In genomic region chrX:94743478-94743877, GRCh38 we compare ENCODE assay signal across 25 cellular contexts.
A peak's percentile ranks its signal among the peaks of the same experiment; 100 is the strongest.
DNase-seq lines count a peak whose midpoint lies in the region; ATAC-seq and TF ChIP-seq lines count a peak whose summit lies in the region.
"Had no signal": no experiment of that assay in that cellular context is flagged by ENCODE, and none has a peak within 500 bp of the region (broad histone marks: within the 10 kb centered on the region; RNA-seq: fewer than 3 reads in every experiment).

No MANE protein-coding gene starts in this region.

- no peaks in the 10 kb centered on the region for H4K20me1 ChIP-seq in H9 (ENCODE audit: control insufficient read depth, insufficient read depth, insufficient read length)

- no peaks in the 10 kb centered on the region for H3K4me1 Mint-ChIP-seq in activated CD4-positive, alpha-beta T cell treated with anti-CD3 and anti-CD28 coated beads for 36 hours
- H3K4me1 Mint-ChIP-seq in H9: peaks cover 10 to 45% of the 10 kb centered on the region in 2 experiments
- peaks cover 0 to 22% (median 0%) of the 10 kb centered on the region in 7 donors for H3K4me1 Mint-ChIP-seq in naive thymus-derived CD4-positive, alpha-beta T cell
- H3K4me1 Mint-ChIP-seq: brain, memory B cell had no signal

- H3K9ac ChIP-seq in H9 (ENCODE audit: extremely low read depth, insufficient read length, low read length): no peak overlapping the region

- H3K56ac ChIP-seq in H9 (ENCODE audit: insufficient read length, low read depth, low read length): no peak overlapping the region

- H2BK12ac ChIP-seq in H9 (ENCODE audit: insufficient read length, low read depth, low read length): no peak overlapping the region

- no peak overlapping the region for H2BK20ac ChIP-seq in H9 (ENCODE audit: low read depth, low read length, poor library complexity, severe bottlenecking)

- no peak overlapping the region for H3K27ac Mint-ChIP-seq in activated CD4-positive, alpha-beta T cell treated with anti-CD3 and anti-CD28 coated beads for 36 hours
- peak overlapping the region in 1 of 3 experiments; percentile 92; a peak in 2 of 7 replicates for H3K27ac Mint-ChIP-seq in H9
- H3K27ac Mint-ChIP-seq in naive thymus-derived CD4-positive, alpha-beta T cell: no peak overlapping the region
- H3K27ac Mint-ChIP-seq: brain, IgD-negative memory B cell, memory B cell had no signal

- H3K4me3 Mint-ChIP-seq in activated CD4-positive, alpha-beta T cell treated with anti-CD3 and anti-CD28 coated beads for 36 hours: no peak overlapping the region
- H3K4me3 Mint-ChIP-seq in H9: no peak overlapping the region
- no peak overlapping the region for H3K4me3 Mint-ChIP-seq in naive thymus-derived CD4-positive, alpha-beta T cell
- H3K4me3 Mint-ChIP-seq: brain; IgD-negative memory B cell; memory B cell; T-helper 1 cell treated with Interleukin-12 subunit alpha and Interleukin-12 subunit beta and Interleukin-4 antibody, amounts not matched to agents 30 μg/mL and 1 μg/mL, for 36 hours had no signal

- no peak overlapping the region for H3K4ac ChIP-seq in H9 (ENCODE audit: low read depth, low read length)

- H3K79me1 ChIP-seq in H9 (ENCODE audit: insufficient read depth, low read depth, low read length, poor library complexity, severe bottlenecking): peaks cover 2% of the 10 kb centered on the region

- H2BK15ac ChIP-seq in H9 (ENCODE audit: low read depth, low read length): no peak overlapping the region

- no peak overlapping the region for H3T11ph ChIP-seq in H9 (ENCODE audit: low read length)

- no peaks in the 10 kb centered on the region for H3K9me3 Mint-ChIP-seq in activated CD4-positive, alpha-beta T cell treated with anti-CD3 and anti-CD28 coated beads for 36 hours (ENCODE audit: low read depth)
- H3K9me3 Mint-ChIP-seq in H9: peaks cover 4 to 14% of the 10 kb centered on the region in 2 experiments
- H3K9me3 Mint-ChIP-seq in naive thymus-derived CD4-positive, alpha-beta T cell: peaks cover 0 to 7% (median 0%) of the 10 kb centered on the region in 11 donors
- H3K9me3 Mint-ChIP-seq: brain, IgD-negative memory B cell had no signal

- TF ChIP-seq CTCF in H9 (conservative IDR thresholded peaks at IDR 0.05) (no peak), psoas muscle (IDR thresholded peaks at IDR 0.05) (no peak)

- intact Hi-C loops in activated CD4-positive, alpha-beta T cell treated with anti-CD3 and anti-CD28 coated beads for 36 hours (cut with DNase I, micrococcal nuclease): no loop called here
- intact Hi-C loops in naive thymus-derived CD4-positive, alpha-beta T cell (cut with micrococcal nuclease): no loop called here
- intact Hi-C loops in psoas muscle (cut with DNase I): no loop called here

- peaks cover 8% of the 10 kb centered on the region; the same call in 1 of the 2 replicates for H3K4me1 ChIP-seq in H9 (ENCODE audit: insufficient read depth, low read length)
- H3K4me1 ChIP-seq in naive thymus-derived CD4-positive, alpha-beta T cell (ENCODE audit: control insufficient read depth in 2 of 2, insufficient read depth in 2 of 2, low read length in 2 of 2): no peaks in the 10 kb centered on the region
- no peaks in the 10 kb centered on the region for H3K4me1 ChIP-seq in psoas muscle
- H3K4me1 ChIP-seq: adrenal gland, upper lobe of right lung had no signal

- H3K9me3 ChIP-seq in H9 (ENCODE audit: control insufficient read depth, low read depth, low read length): no peaks in the 10 kb centered on the region
- no peaks in the 10 kb centered on the region for H3K9me3 ChIP-seq in naive thymus-derived CD4-positive, alpha-beta T cell (ENCODE audit: control insufficient read depth in 2 of 3, low read length in 3 of 3)
- H3K9me3 ChIP-seq in psoas muscle: no peaks in the 10 kb centered on the region
- H3K9me3 ChIP-seq: adrenal gland, upper lobe of right lung had no signal

- H3K4me3 ChIP-seq in naive thymus-derived CD4-positive, alpha-beta T cell (ENCODE audit: low read length): no peak overlapping the region
- no peak overlapping the region for H3K4me3 ChIP-seq in psoas muscle
- H3K4me3 ChIP-seq: adrenal gland, skin epidermis, upper lobe of right lung had no signal

- H2AFZ ChIP-seq in H9 (ENCODE audit: low read length): no peak overlapping the region

- CTCF ChIA-PET in activated CD4-positive, alpha-beta T cell treated with anti-CD3 and anti-CD28 coated beads for 36 hours (lab: Charles Lee): no interaction called here
- CTCF ChIA-PET in naive thymus-derived CD4-positive, alpha-beta T cell (lab: Charles Lee): no interaction called here

- H3K36me3 ChIP-seq in naive thymus-derived CD4-positive, alpha-beta T cell (ENCODE audit: control insufficient read depth in 2 of 3, insufficient read depth in 3 of 3, low read length in 3 of 3): no peaks in the 10 kb centered on the region
- no peaks in the 10 kb centered on the region for H3K36me3 ChIP-seq in psoas muscle (ENCODE audit: insufficient read depth in 1 of 2, low read depth in 1 of 2)
- H3K36me3 ChIP-seq: adrenal gland, upper lobe of right lung had no signal

- H2BK5ac ChIP-seq in H9 (ENCODE audit: insufficient read length, low read length): no peak overlapping the region

- no peak overlapping the region for H2BK120ac ChIP-seq in H9 (ENCODE audit: low read depth, low read length, poor library complexity, severe bottlenecking)

- no peak overlapping the region for H3K4me2 ChIP-seq in H9 (ENCODE audit: insufficient read depth, insufficient read length, low read length)

- H3K27ac ChIP-seq in H9 (ENCODE audit: insufficient read length, low read depth, low read length) (no peak overlapping the region), psoas muscle (no peak overlapping the region)
- no peak overlapping the region for H3K27ac ChIP-seq in naive thymus-derived CD4-positive, alpha-beta T cell (ENCODE audit: low read depth, low read length)
- H3K27ac ChIP-seq: adrenal gland, RWPE1, skin epidermis, upper lobe of right lung had no signal

- H3K27me3 ChIP-seq in H9 (ENCODE audit: insufficient read depth, low read length): no peaks in the 10 kb centered on the region
- no peaks in the 10 kb centered on the region for H3K27me3 ChIP-seq in naive thymus-derived CD4-positive, alpha-beta T cell (ENCODE audit: control insufficient read depth in 2 of 2, insufficient read depth in 2 of 2, low read length in 2 of 2)
- peaks cover 0 to 5% (median 0%) of the 10 kb centered on the region in 3 donors for H3K27me3 ChIP-seq in psoas muscle (ENCODE audit: insufficient read depth in 3 of 3, low read length in 2 of 3)
- H3K27me3 ChIP-seq: upper lobe of right lung had no signal

- H3K14ac ChIP-seq in H9 (ENCODE audit: insufficient read depth, low read length): peak overlapping the region; percentile 29; the same call in 1 of the 2 replicates

- ATAC-seq in activated CD4-positive, alpha-beta T cell treated with anti-CD3 and anti-CD28 coated beads for 36 hours: peak; percentile 39
- no peak for ATAC-seq in naive thymus-derived CD4-positive, alpha-beta T cell
- ATAC-seq in GM18907 (IDR thresholded peaks at IDR 0.05; ENCODE audit: unreplicated experiment) (no peak), psoas muscle (no peak)
- ATAC-seq: HCT116, left cardiac atrium, upper lobe of right lung had no signal

- POLR2A ChIA-PET in activated CD4-positive, alpha-beta T cell treated with anti-CD3 and anti-CD28 coated beads for 36 hours (lab: Charles Lee): no interaction called here
- POLR2A ChIA-PET in naive thymus-derived CD4-positive, alpha-beta T cell (lab: Charles Lee): no interaction called here

- H3K79me2 ChIP-seq in H9 (ENCODE audit: insufficient read depth, low read length): peaks cover 23% of the 10 kb centered on the region; the same call in 1 of the 2 replicates

- no peaks in the 10 kb centered on the region for H3K36me3 Mint-ChIP-seq in activated CD4-positive, alpha-beta T cell treated with anti-CD3 and anti-CD28 coated beads for 36 hours (ENCODE audit: low read depth)
- H3K36me3 Mint-ChIP-seq in H9 (ENCODE audit: insufficient read depth in 1 of 3, low read depth in 3 of 3): peaks cover 11 to 29% (median 23%) of the 10 kb centered on the region in 3 experiments
- peaks cover 0 to 1% (median 0%) of the 10 kb centered on the region in 5 donors for H3K36me3 Mint-ChIP-seq in naive thymus-derived CD4-positive, alpha-beta T cell
- H3K36me3 Mint-ChIP-seq: brain, IgD-negative memory B cell, memory B cell had no signal

- no peaks in the 10 kb centered on the region for H3K27me3 Mint-ChIP-seq in activated CD4-positive, alpha-beta T cell treated with anti-CD3 and anti-CD28 coated beads for 36 hours
- H3K27me3 Mint-ChIP-seq in H9 (ENCODE audit: low read depth): no peaks in the 10 kb centered on the region
- no peaks in the 10 kb centered on the region for H3K27me3 Mint-ChIP-seq in naive thymus-derived CD4-positive, alpha-beta T cell
- H3K27me3 Mint-ChIP-seq: IgD-negative memory B cell, memory B cell had no signal

- H3K23me2 ChIP-seq in H9 (ENCODE audit: insufficient read length, low read depth, low read length, poor library complexity, severe bottlenecking): no peaks in the 10 kb centered on the region

- no peak overlapping the region for H4K5ac ChIP-seq in H9 (ENCODE audit: insufficient read length, low read depth, low read length)

- H4K8ac ChIP-seq in H9 (replicated peaks; ENCODE audit: insufficient read length, low read depth, low read length): no peak overlapping the region

- H2AK5ac ChIP-seq in H9 (ENCODE audit: insufficient read length, low read length): no peak overlapping the region

- DNase-seq in activated CD4-positive, alpha-beta T cell treated with anti-CD3 and anti-CD28 coated beads for 36 hours: no peak
- no peak for DNase-seq in activated CD4-positive, alpha-beta T cell treated with anti-CD3 and anti-CD28 coated beads, Interleukin-2, amount 50 U/mL, for 1 hour
- DNase-seq in H9 (no peak), RPMI8226 (peak; percentile 2), psoas muscle (no peak), NCI-H526 (lab: John Stamatoyannopoulos, UW) (no peak)
- peak in 5 of 9 donors; percentile 12 to 51 (median 31) for DNase-seq in naive thymus-derived CD4-positive, alpha-beta T cell
- DNase-seq: 8988T; activated gamma-delta T cell treated with Interleukin-2 at 50 U/mL for 16 hours; adrenal gland; effector CD4-positive, alpha-beta T cell; head of caudate nucleus; left cardiac atrium; NCI-H1694; NCI-H69; nucleus accumbens; upper lobe of right lung had no signal

- H4K91ac ChIP-seq in H9 (ENCODE audit: insufficient read length, low read depth, low read length): no peak overlapping the region

- no peak overlapping the region for H3K18ac ChIP-seq in H9 (ENCODE audit: insufficient read length, low read depth, low read length)

- H3K23ac ChIP-seq in H9 (ENCODE audit: insufficient read length, low read depth, low read length): no peak overlapping the region

Comparison
In these comparisons a context has a peak if more than half of its experiments do, and no peak if none do; other contexts are left out.
1. DNase-seq: peak in RPMI8226 (single experiment) and naive thymus-derived CD4-positive, alpha-beta T cell (5 of 9); none in activated CD4-positive, alpha-beta T cell treated with anti-CD3 and anti-CD28 coated beads for 36 hours (single experiment), activated CD4-positive, alpha-beta T cell treated with anti-CD3 and anti-CD28 coated beads, Interleukin-2, amount 50 U/mL, for 1 hour (single experiment), H9 (single experiment), psoas muscle (0 of 2) and NCI-H526 (0 of 2).